In the genomic region with DNA sequence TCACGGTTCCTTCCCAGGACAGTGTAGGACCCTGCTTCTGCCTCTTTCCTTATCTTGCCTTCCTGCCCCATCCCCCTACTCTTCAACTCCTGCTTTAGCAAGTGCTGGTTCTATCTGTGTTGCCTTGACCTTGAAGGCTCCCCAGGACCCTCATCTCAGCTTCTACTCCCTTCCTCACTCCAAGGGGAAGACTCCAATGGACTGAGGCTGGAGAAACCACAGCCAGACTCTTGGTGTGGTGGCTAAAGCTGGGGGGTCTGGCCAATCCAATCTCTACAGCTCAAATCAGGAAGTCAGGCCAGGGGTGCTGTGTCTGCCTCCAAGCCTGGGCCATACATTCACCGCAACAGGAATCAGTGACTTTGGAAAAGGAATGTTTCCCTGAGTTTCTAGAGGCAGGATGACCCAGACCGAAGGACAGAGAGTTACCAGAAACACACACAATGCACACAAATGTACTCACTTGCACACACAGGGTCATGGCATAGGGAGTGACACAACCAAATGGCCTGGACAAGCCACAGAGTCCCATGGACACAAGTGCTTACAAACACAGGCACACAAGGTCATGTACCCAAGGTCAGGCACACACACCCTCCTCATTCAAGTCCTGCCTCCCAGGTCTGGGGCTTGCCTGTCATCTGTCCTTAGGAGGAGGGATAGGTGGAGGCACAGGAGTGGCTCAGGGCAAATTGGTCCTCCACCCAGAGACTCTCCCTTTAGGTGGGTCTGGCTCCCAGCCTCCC, we compare ENCODE assay signal across 13 cellular contexts. TPM values are rescaled to one million over a fixed set of nuclear protein-coding genes. Genes with fewer than 3 reads are reported as not detected.
DNase-seq lines count a peak whose midpoint lies in the region; ATAC-seq and TF ChIP-seq lines count a peak whose summit lies in the region.
"Had no signal": no experiment of that assay in that cellular context is flagged by ENCODE, and none has a peak within 500 bp of the region (broad histone marks: within the 10 kb centered on the region; RNA-seq: fewer than 3 reads in every experiment).

No MANE protein-coding gene starts in this region.

- peak overlapping the region; percentile 99 to 100 for H3K9ac ChIP-seq in mucosa of rectum (ENCODE audit: low read depth in 1 of 2, low read length in 2 of 2)
- H3K9ac ChIP-seq: BLaER1 had no signal

- TF ChIP-seq CTCF in 22Rv1 (IDR thresholded peaks at IDR 0.05) (no peak), GM23338 (conservative IDR thresholded peaks at IDR 0.05; ENCODE audit: low read depth in 2 of 2) (no peak)

- H3K4me3 ChIP-seq in GM23338 = peak overlapping the region; percentile 85
- peak overlapping the region; percentile 76 to 85 for H3K4me3 ChIP-seq in mucosa of rectum (ENCODE audit: low read length in 2 of 2)
- H3K4me3 ChIP-seq: adrenal gland, BLaER1 had no signal

- CTCF ChIA-PET in activated CD8-positive, alpha-beta memory T cell treated with anti-CD3 and anti-CD28 coated beads, Interleukin-2, amount 10 ng/mL, durations not matched to agents 7 days and 5 days (lab: Charles Lee) = interaction anchor here (0.8 to 6.6 kb wide), 11 partner anchors 16 to 476 kb away, joined by 3 to 139 read pairs (median 8); no protein-coding TSS in a partner anchor

- H3F3A ChIP-seq in GM23338 (replicated peaks; ENCODE audit: low read depth) = 0 out of 2 replicates have a peak, but pooled peaks cover 4% of the 10 kb centered on the region

- ATAC-seq in GM23338 = no peak
- ATAC-seq in activated CD8-positive, alpha-beta memory T cell treated with anti-CD3 and anti-CD28 coated beads, Interleukin-2, amount 10 ng/mL, durations not matched to agents 7 days and 5 days = no peak

- H3K9me3 ChIP-seq in mucosa of rectum (ENCODE audit: control insufficient read depth in 2 of 2, low read length in 2 of 2) = no peaks in the 10 kb centered on the region
- H3K9me3 ChIP-seq: adrenal gland, BLaER1 had no signal

- no peaks in the 10 kb centered on the region for H4K20me1 ChIP-seq in GM23338 (replicated peaks; ENCODE audit: insufficient read depth)

- DNase-seq in GM23338 (ENCODE audit: low spot score) (no peak), nucleus accumbens (lab: John Stamatoyannopoulos, UW) (no peak), HT-29 (ENCODE audit: low spot score) (no peak), T1000 (lab: John Stamatoyannopoulos, UW) (no peak)
- DNase-seq in activated CD8-positive, alpha-beta memory T cell treated with anti-CD3 and anti-CD28 coated beads, Interleukin-2, amount 10 ng/mL, durations not matched to agents 7 days and 5 days = no peak
- DNase-seq: adrenal gland, cortex of kidney, midbrain, MM.1S had no signal

- peak overlapping the region; percentile 90 for H3K4me2 ChIP-seq in GM23338
- H3K4me2 ChIP-seq: BLaER1 had no signal

- H3K36me3 Mint-ChIP-seq in GM23338 (ENCODE audit: low read depth) = peaks cover 10% of the 10 kb centered on the region
- H3K36me3 Mint-ChIP-seq in activated naive CD8-positive, alpha-beta T cell = no peaks in the 10 kb centered on the region
- H3K36me3 Mint-ChIP-seq in activated CD8-positive, alpha-beta memory T cell treated with anti-CD3 and anti-CD28 coated beads, Interleukin-2, amount 10 ng/mL, durations not matched to agents 7 days and 5 days = no peaks in the 10 kb centered on the region

- H3K27me3 Mint-ChIP-seq in GM23338 (ENCODE audit: insufficient read depth, low read depth, poor library complexity) = peaks cover 40% of the 10 kb centered on the region
- peaks cover 18% of the 10 kb centered on the region for H3K27me3 Mint-ChIP-seq in activated naive CD8-positive, alpha-beta T cell
- H3K27me3 Mint-ChIP-seq in activated CD8-positive, alpha-beta memory T cell treated with anti-CD3 and anti-CD28 coated beads, Interleukin-2, amount 10 ng/mL, durations not matched to agents 7 days and 5 days = peaks cover 61% of the 10 kb centered on the region

- H3K9me2 ChIP-seq in GM23338 (ENCODE audit: insufficient read depth) = no peaks in the 10 kb centered on the region

- H3K9me3 Mint-ChIP-seq in GM23338 = peaks cover 3% of the 10 kb centered on the region; the same call in 2 of the 3 replicates
- no peaks in the 10 kb centered on the region for H3K9me3 Mint-ChIP-seq in activated naive CD8-positive, alpha-beta T cell (ENCODE audit: low read depth)
- no peaks in the 10 kb centered on the region for H3K9me3 Mint-ChIP-seq in activated CD8-positive, alpha-beta memory T cell treated with anti-CD3 and anti-CD28 coated beads, Interleukin-2, amount 10 ng/mL, durations not matched to agents 7 days and 5 days (ENCODE audit: low read depth)

- peaks cover 23% of the 10 kb centered on the region for H3K27me3 ChIP-seq in GM23338 (ENCODE audit: insufficient read depth)
- H3K27me3 ChIP-seq in mucosa of rectum (ENCODE audit: control insufficient read depth in 2 of 2, insufficient read depth in 2 of 2, low read length in 2 of 2) = peaks cover 3 to 4% of the 10 kb centered on the region in 2 donors

- H2AFZ ChIP-seq in GM23338 = no peak overlapping the region

- H3K36me3 ChIP-seq in GM23338 (ENCODE audit: insufficient read depth) (no peaks in the 10 kb centered on the region), mucosa of rectum (ENCODE audit: control insufficient read depth in 2 of 2, insufficient read depth in 2 of 2, low read length in 2 of 2) (peaks cover 4 to 9% of the 10 kb centered on the region in 2 donors)
- H3K36me3 ChIP-seq: adrenal gland, BLaER1 had no signal

- peak overlapping the region; percentile 76 for H3K4me3 Mint-ChIP-seq in GM23338
- peak overlapping the region; percentile 84 for H3K4me3 Mint-ChIP-seq in activated naive CD8-positive, alpha-beta T cell
- H3K4me3 Mint-ChIP-seq in activated CD8-positive, alpha-beta memory T cell treated with anti-CD3 and anti-CD28 coated beads, Interleukin-2, amount 10 ng/mL, durations not matched to agents 7 days and 5 days = no peak overlapping the region

- peaks cover 67% of the 10 kb centered on the region for H3K4me1 Mint-ChIP-seq in GM23338
- H3K4me1 Mint-ChIP-seq in activated naive CD8-positive, alpha-beta T cell (ENCODE audit: low read depth) = peaks cover 11% of the 10 kb centered on the region
- peaks cover 7% of the 10 kb centered on the region for H3K4me1 Mint-ChIP-seq in activated CD8-positive, alpha-beta memory T cell treated with anti-CD3 and anti-CD28 coated beads, Interleukin-2, amount 10 ng/mL, durations not matched to agents 7 days and 5 days

- H3K79me2 ChIP-seq in GM23338 (replicated peaks; ENCODE audit: insufficient read depth) = no peaks in the 10 kb centered on the region

- H3K27ac Mint-ChIP-seq in GM23338 = no peak overlapping the region
- no peak overlapping the region for H3K27ac Mint-ChIP-seq in activated naive CD8-positive, alpha-beta T cell
- no peak overlapping the region for H3K27ac Mint-ChIP-seq in activated CD8-positive, alpha-beta memory T cell treated with anti-CD3 and anti-CD28 coated beads, Interleukin-2, amount 10 ng/mL, durations not matched to agents 7 days and 5 days

- H3K27ac ChIP-seq in 22Rv1 = peak overlapping the region; percentile 88
- H3K27ac ChIP-seq in GM23338 (ENCODE audit: low read depth) = no peak overlapping the region
- H3K27ac ChIP-seq in mucosa of rectum (ENCODE audit: low read depth in 2 of 2, low read length in 2 of 2) = peak overlapping the region; percentile 98 to 99
- H3K27ac ChIP-seq: adrenal gland, BLaER1 had no signal

- H3K4me1 ChIP-seq in GM23338 (ENCODE audit: insufficient read depth) = peaks cover 44% of the 10 kb centered on the region
- peaks cover 26 to 43% of the 10 kb centered on the region in 2 donors for H3K4me1 ChIP-seq in mucosa of rectum (ENCODE audit: control insufficient read depth in 2 of 2, insufficient read depth in 2 of 2, low read length in 2 of 2)

TF ChIP-seq in GM23338, 12 proteins besides CTCF, POLR2A, EP300 and RAD21 (continues in another document):
- no peak for TF ChIP-seq ZNF331 (CRISPR knock-in tag; IDR thresholded peaks at IDR 0.05; ENCODE audit: low read depth)
- TF ChIP-seq EZH2 (IDR thresholded peaks at IDR 0.05; ENCODE audit: low read depth, unreplicated experiment) = no peak
- no peak for TF ChIP-seq EZH2phosphoT487 (IDR thresholded peaks at IDR 0.05; ENCODE audit: unreplicated experiment)

RNA-seq across cellular contexts. Expression of a gene that starts 1.7 kb away (rescaled TPM):
- total RNA-seq in GM23338 (2014; rRNA removed; shearing (Covaris generic)) = 23.0 and 25.1 TPM in 2 replicates
- polyA plus RNA-seq in GM23338 (2016; fragmentation: Nextera tagmentation; extraction: Ambion mirVana) = 14.8 and 16.6 TPM in 2 replicates
- under 1 TPM in 1 of 2 experiments, not detected in 1; 0.14 TPM for total RNA-seq in activated CD8-positive, alpha-beta memory T cell treated with anti-CD3 and anti-CD28 coated beads, Interleukin-2, amount 10 ng/mL, durations not matched to agents 7 days and 5 days
- total RNA-seq in HT-29 (2014; rRNA removed; shearing (Covaris generic)) = 18.3 and 23.2 TPM in 2 replicates

RNA-seq across cellular contexts. Expression of a gene that starts 12.9 kb away (rescaled TPM):
- total RNA-seq in GM23338 (2014; rRNA removed; shearing (Covaris generic)) = 2.3 and 2.7 TPM in 2 replicates
- polyA plus RNA-seq in GM23338 (2016; fragmentation: Nextera tagmentation; extraction: Ambion mirVana) = 1.4 and 1.6 TPM in 2 replicates
- total RNA-seq in activated CD8-positive, alpha-beta memory T cell treated with anti-CD3 and anti-CD28 coated beads, Interleukin-2, amount 10 ng/mL, durations not matched to agents 7 days and 5 days = under 1 TPM; 0.41 to 0.49 TPM
- 21.5 and 24.4 TPM in 2 replicates for total RNA-seq in HT-29 (2014; rRNA removed; shearing (Covaris generic))

RNA-seq across cellular contexts. Expression of a gene that starts 35.9 kb away (rescaled TPM):
- total RNA-seq in GM23338 (2014; rRNA removed; shearing (Covaris generic)) = 0.28 TPM in 1 of 2 replicates, not detected in the other
- polyA plus RNA-seq in GM23338 (2016; fragmentation: Nextera tagmentation; extraction: Ambion mirVana) = 0.26 and 1.3 TPM in 2 replicates
- total RNA-seq in activated CD8-positive, alpha-beta memory T cell treated with anti-CD3 and anti-CD28 coated beads, Interleukin-2, amount 10 ng/mL, durations not matched to agents 7 days and 5 days = not detected
- total RNA-seq in HT-29 (2014; rRNA removed; shearing (Covaris generic)) = 70.5 and 70.9 TPM in 2 replicates

RNA-seq across cellular contexts. Expression of a gene that starts 51.7 kb away (rescaled TPM):
- 68.7 and 69.4 TPM in 2 replicates for total RNA-seq in GM23338 (2014; rRNA removed; shearing (Covaris generic))
- polyA plus RNA-seq in GM23338 (2016; fragmentation: Nextera tagmentation; extraction: Ambion mirVana) = 19.5 and 20.6 TPM in 2 replicates
- 10 to 100 TPM; 42.1 to 58.3 TPM for total RNA-seq in activated CD8-positive, alpha-beta memory T cell treated with anti-CD3 and anti-CD28 coated beads, Interleukin-2, amount 10 ng/mL, durations not matched to agents 7 days and 5 days
- total RNA-seq in HT-29 (2014; rRNA removed; shearing (Covaris generic)) = 97.6 and 99.5 TPM in 2 replicates

RNA-seq across cellular contexts. Expression of a gene that starts 54.1 kb away (rescaled TPM):
- not detected in 2 replicates for total RNA-seq in GM23338 (2014; rRNA removed; shearing (Covaris generic))
- not detected in 2 replicates for polyA plus RNA-seq in GM23338 (2016; fragmentation: Nextera tagmentation; extraction: Ambion mirVana)
- total RNA-seq in activated CD8-positive, alpha-beta memory T cell treated with anti-CD3 and anti-CD28 coated beads, Interleukin-2, amount 10 ng/mL, durations not matched to agents 7 days and 5 days = not detected
- total RNA-seq in HT-29 (2014; rRNA removed; shearing (Covaris generic)) = not detected in 2 replicates

Comparison
In these comparisons a context has a peak if more than half of its experiments do, and no peak if none do; other contexts are left out.
1. RNA of a gene that starts 1.7 kb away (total RNA-seq): 18.3 to 23.2 TPM in HT-29 and 23.0 to 25.1 TPM in GM23338; 0.14 TPM in activated CD8-positive, alpha-beta memory T cell treated with anti-CD3 and anti-CD28 coated beads, Interleukin-2, amount 10 ng/mL, durations not matched to agents 7 days and 5 days; every median in the first group is over 10 times any median in the second.
2. RNA of a gene that starts 35.9 kb away (total RNA-seq): 70.5 to 70.9 TPM in HT-29; 0.28 TPM in GM23338 and not detected in activated CD8-positive, alpha-beta memory T cell treated with anti-CD3 and anti-CD28 coated beads, Interleukin-2, amount 10 ng/mL, durations not matched to agents 7 days and 5 days; every median in the first group is over 10 times any median in the second.